1 cellular context compared by ENCODE assay signal in genomic region chr16:4625617-4626159, GRCh38.
TF ChIP-seq lines count a peak whose summit lies in the region.

No MANE protein-coding gene starts in this region.

TF ChIP-seq in K562, 482 proteins besides CTCF, POLR2A, EP300 and RAD21 (continued from another document):
- no peak for TF ChIP-seq ZNF764 (CRISPR knock-in tag; IDR thresholded peaks at IDR 0.05; ENCODE audit: low read depth)
- no peak for TF ChIP-seq ZNF282 (CRISPR knock-in tag; IDR thresholded peaks at IDR 0.05)
- no peak for TF ChIP-seq WHSC1 (IDR thresholded peaks at IDR 0.05; ENCODE audit: low read length)
- TF ChIP-seq HLTF (IDR thresholded peaks at IDR 0.05): no peak
- no peak for TF ChIP-seq CAMTA2 (CRISPR knock-in tag; conservative IDR thresholded peaks at IDR 0.05)
- no peak for TF ChIP-seq ZNF133 (CRISPR knock-in tag; IDR thresholded peaks at IDR 0.05)
- TF ChIP-seq MECOM (CRISPR knock-in tag; IDR thresholded peaks at IDR 0.05): no peak
- no peak for TF ChIP-seq HOXB6 (CRISPR knock-in tag; IDR thresholded peaks at IDR 0.05; ENCODE audit: borderline replicate concordance)
- no peak for TF ChIP-seq ZNF561 (CRISPR knock-in tag; conservative IDR thresholded peaks at IDR 0.05)
- no peak for TF ChIP-seq GTF3C2 (IDR thresholded peaks at IDR 0.05; ENCODE audit: borderline replicate concordance, extremely low read depth, insufficient read length)
- TF ChIP-seq MED1 (CRISPR knock-in tag; IDR thresholded peaks at IDR 0.05; ENCODE audit: borderline replicate concordance): no peak
- no peak for TF ChIP-seq RFX7 (CRISPR knock-in tag; IDR thresholded peaks at IDR 0.05)
- TF ChIP-seq SPI1 (IDR thresholded peaks at IDR 0.05; ENCODE audit: borderline replicate concordance, low read depth, low read length): peak; percentile 81
- no peak for TF ChIP-seq ZNF41 (CRISPR knock-in tag; conservative IDR thresholded peaks at IDR 0.05)
- no peak for TF ChIP-seq ETV5 (CRISPR knock-in tag; IDR thresholded peaks at IDR 0.05; ENCODE audit: low read depth)
- 0 out of 2 replicates have a peak, but pooled peaks have one; percentile 6 for TF ChIP-seq SP1 (CRISPR knock-in tag; IDR thresholded peaks at IDR 0.05)
- TF ChIP-seq BCOR (IDR thresholded peaks at IDR 0.05): no peak
- no peak for TF ChIP-seq SFPQ (IDR thresholded peaks at IDR 0.05; ENCODE audit: low read depth, low read length)
- TF ChIP-seq ZKSCAN8 (CRISPR knock-in tag; IDR thresholded peaks at IDR 0.05): no peak
